In genomic region chr17:16486373-16487250, GRCh38 we compare ENCODE assay signal across 8 cellular contexts. TPM values are rescaled to one million over a fixed set of nuclear protein-coding genes. Genes with fewer than 3 reads are reported as not detected.
A peak's percentile ranks its signal among the peaks of the same experiment; 100 is the strongest.
DNase-seq lines count a peak whose midpoint lies in the region; ATAC-seq, FAIRE-seq and TF ChIP-seq lines count a peak whose summit lies in the region.

No MANE protein-coding gene starts in this region.

- H3K27ac ChIP-seq in SK-N-MC (peak overlapping the region; percentile 74; the same call in 1 of the 2 replicates), osteoblast (ENCODE audit: low read depth, low read length) (peak overlapping the region; percentile 53)

- no peaks in the 10 kb centered on the region for H3K79me2 ChIP-seq in osteoblast (ENCODE audit: insufficient read depth, low read length)

- peak overlapping the region; percentile 71 for H2AFZ ChIP-seq in osteoblast (ENCODE audit: low read length)

- H4K20me1 ChIP-seq in osteoblast (ENCODE audit: insufficient read depth, low read length): no peaks in the 10 kb centered on the region

- DNase-seq in HT-29 (ENCODE audit: low spot score) (peak; percentile 80), SK-N-MC (ENCODE audit: low read depth, low spot score) (no peak), frontal cortex (ENCODE audit: low spot score in 2 of 2) (peak; percentile 44 to 69), osteoblast (ENCODE audit: insufficient read length, low spot score, missing footprints) (peak; percentile 98), GF-D8 (lab: John Stamatoyannopoulos, UW) (no peak)
- no peak for DNase-seq in activated CD4-positive, alpha-beta T cell treated with anti-CD3 and anti-CD28 coated beads for 4 hours

- H3K4me1 ChIP-seq in osteoblast (ENCODE audit: insufficient read depth, low read length): peaks cover 16% of the 10 kb centered on the region

- H3K4me3 ChIP-seq in SK-N-MC (0 out of 2 replicates have a peak overlapping the region, but pooled peaks have one; percentile 15), osteoblast (ENCODE audit: insufficient read depth, low read length) (peak overlapping the region; percentile 60)

- peaks cover 15% of the 10 kb centered on the region for H3K27me3 ChIP-seq in osteoblast (ENCODE audit: insufficient read depth, low read length)

- TF ChIP-seq CTCF in osteoblast (IDR thresholded peaks at IDR 0.05; ENCODE audit: extremely low read depth, low read depth, low read length): no peak

- no peak for ATAC-seq in GM19467 (IDR thresholded peaks at IDR 0.05; ENCODE audit: unreplicated experiment)
- ATAC-seq in GM18511 (IDR thresholded peaks at IDR 0.05; ENCODE audit: unreplicated experiment): no peak

- no peak for FAIRE-seq in frontal cortex (lab: Jason Lieb, UNC)

- H3K9ac ChIP-seq in SK-N-MC (ENCODE audit: insufficient read length): peak overlapping the region; percentile 26

- H3K9me3 ChIP-seq in SK-N-MC (ENCODE audit: low read depth, low read length) (no peaks in the 10 kb centered on the region), osteoblast (ENCODE audit: low read depth, low read length) (no peaks in the 10 kb centered on the region)

- H3K36me3 ChIP-seq in SK-N-MC (ENCODE audit: insufficient read depth, low read length) (no peaks in the 10 kb centered on the region), osteoblast (ENCODE audit: insufficient read depth, low read length) (no peaks in the 10 kb centered on the region)

- peak overlapping the region; percentile 79 for H3K4me2 ChIP-seq in osteoblast (ENCODE audit: insufficient read depth, low read length)

RNA-seq across cellular contexts. Expression of gene LRRC75A, which starts 5.4 kb away (rescaled TPM):
- 8.0 and 12.3 TPM in 2 replicates for total RNA-seq in HT-29 (2014; rRNA removed; shearing (Covaris generic))
- total RNA-seq in frontal cortex (3.3 TPM), osteoblast (0.88 and 1.4 TPM in 2 replicates)

Comparison
In these comparisons a context has a peak if more than half of its experiments do, and no peak if none do; other contexts are left out.
1. DNase-seq: peak in HT-29 (single experiment), frontal cortex (2 of 2) and osteoblast (single experiment); none in SK-N-MC (single experiment), activated CD4-positive, alpha-beta T cell treated with anti-CD3 and anti-CD28 coated beads for 4 hours (0 of 2) and GF-D8 (single experiment).